8 cellular contexts compared by ENCODE assay signal in genomic region chr13:112587767-112588489, GRCh38. TPM values are rescaled to one million over a fixed set of nuclear protein-coding genes. Genes with fewer than 3 reads are reported as not detected.
A peak's percentile ranks its signal among the peaks of the same experiment; 100 is the strongest.
DNase-seq lines count a peak whose midpoint lies in the region; TF ChIP-seq lines count a peak whose summit lies in the region.

TSS of gene TUBGCP3 (minus strand) at chr13:112588153. CDS start at chr13:112587980, 173 bp downstream.

- H3K27me3 Mint-ChIP-seq in Caco-2 (ENCODE audit: insufficient read depth, unreplicated experiment): no peaks in the 10 kb centered on the region

- H3K4me3 Mint-ChIP-seq in Caco-2 (ENCODE audit: unreplicated experiment): peak within 1 kb of the TSS; percentile 92

- intact Hi-C loops in Caco-2 (cut with micrococcal nuclease; ENCODE audit: unreplicated experiment) (loop anchor here (1.0 kb wide), 1 partner anchor 18 kb away; no protein-coding TSS in a partner anchor), OCI-LY7 (cut with micrococcal nuclease; ENCODE audit: unreplicated experiment) (loop anchor here (2.0 kb wide), 1 partner anchor 19 kb away; no protein-coding TSS in a partner anchor)

- H3K9me2 ChIP-seq in OCI-LY7 (ENCODE audit: insufficient read depth, low read length): no peaks in the 10 kb centered on the region

- H3K4me3 ChIP-seq in Caco-2 (ENCODE audit: low read depth, low read length) (peak within 1 kb of the TSS; percentile 98), OCI-LY7 (ENCODE audit: low read depth, low read length, poor library complexity, severe bottlenecking) (peak within 1 kb of the TSS; percentile 97), mononuclear cell (ENCODE audit: low read length) (peak within 1 kb of the TSS; percentile 80)

- H4K20me1 ChIP-seq in OCI-LY7 (ENCODE audit: insufficient read depth, low read length): no peaks in the 10 kb centered on the region; the same call in 1 of the 2 replicates

- H3K27me3 ChIP-seq in Caco-2 (replicated peaks; ENCODE audit: control insufficient read depth, insufficient read depth, low read length): no peaks in the 10 kb centered on the region
- no peaks in the 10 kb centered on the region for H3K27me3 ChIP-seq in mononuclear cell (ENCODE audit: insufficient read depth, low read length)

- no peaks in the 10 kb centered on the region for H3K9me3 ChIP-seq in Caco-2
- H3K9me3 ChIP-seq in OCI-LY7 (ENCODE audit: low read length): no peaks in the 10 kb centered on the region
- no peaks in the 10 kb centered on the region for H3K9me3 ChIP-seq in mononuclear cell (ENCODE audit: low read depth, low read length)

- peak; percentile 89 to 91 for DNase-seq in Caco-2
- DNase-seq in GM20000 (ENCODE audit: low spot score): peak; percentile 96
- DNase-seq in HT1080 (ENCODE audit: low read depth): peak; percentile 78
- DNase-seq in OCI-LY7 (ENCODE audit: low spot score): peak; percentile 81
- peak; percentile 65 for DNase-seq in activated T-cell treated with anti-CD3 and anti-CD28 coated beads for 1 hour (ENCODE audit: low read depth)
- DNase-seq in epidermal melanocyte (ENCODE audit: insufficient read length, low spot score): peak; percentile 91
- peak; percentile 71 for DNase-seq in stimulated activated CD8-positive, alpha-beta memory T cell treated with anti-CD3 and anti-CD28 coated beads, Interleukin-2, amount 100 ng/mL, for 48 hours (ENCODE audit: low read depth in 2 of 2)

- H2AFZ ChIP-seq in OCI-LY7 (ENCODE audit: low read length): peak within 1 kb of the TSS; percentile 97

- BruUV-seq in Caco-2 (replicated peaks; lab: Mats Ljungman, UMichigan) (no TSS peak), OCI-LY7 (replicated peaks; lab: Mats Ljungman, UMichigan) (no TSS peak)

- H3K9me3 Mint-ChIP-seq in Caco-2 (ENCODE audit: unreplicated experiment): no peaks in the 10 kb centered on the region

- peak within 1 kb of the TSS; percentile 96 for H3K27ac Mint-ChIP-seq in Caco-2 (ENCODE audit: unreplicated experiment)

- H3K27ac ChIP-seq in OCI-LY7 (ENCODE audit: low read depth, low read length, poor library complexity, severe bottlenecking): peak within 1 kb of the TSS; percentile 77

- CTCF ChIA-PET in Caco-2 (lab: Charles Lee) (interaction anchor here (0.7 to 2.0 kb wide), 2 partner anchors 18 kb away, joined by 3 to 5 read pairs; no protein-coding TSS in a partner anchor), OCI-LY7 (lab: Charles Lee; ENCODE audit: unreplicated experiment) (no interaction called here)

- H3K36me3 Mint-ChIP-seq in Caco-2 (ENCODE audit: insufficient read depth, unreplicated experiment): peaks cover 32% of the 10 kb centered on the region

- H3K4me1 Mint-ChIP-seq in Caco-2 (ENCODE audit: low read depth, unreplicated experiment): peaks cover 21% of the 10 kb centered on the region

- H3K4me1 ChIP-seq in Caco-2 (peaks cover 15% of the 10 kb centered on the region), OCI-LY7 (ENCODE audit: insufficient read depth, low read length, poor library complexity, severe bottlenecking) (peaks cover 25% of the 10 kb centered on the region), mononuclear cell (ENCODE audit: insufficient read depth, low read length) (peaks cover 44% of the 10 kb centered on the region)

- TF ChIP-seq CTCF in Caco-2 (IDR thresholded peaks at IDR 0.05; ENCODE audit: insufficient read depth in 1 of 2, low read depth in 1 of 2, low read length in 1 of 2, severe bottlenecking in 1 of 2, unreplicated experiment in 1 of 2) (no peak), GM20000 (IDR thresholded peaks at IDR 0.05; ENCODE audit: extremely low read depth, missing control alignments) (no peak), OCI-LY7 (conservative IDR thresholded peaks at IDR 0.05; ENCODE audit: low read length) (no peak)

- H3K79me2 ChIP-seq in OCI-LY7 (ENCODE audit: insufficient read depth, low read depth, low read length): peaks cover 53% of the 10 kb centered on the region

- H3K4me2 ChIP-seq in OCI-LY7 (ENCODE audit: low read length): peak within 1 kb of the TSS; percentile 95

- H3K36me3 ChIP-seq in Caco-2 (ENCODE audit: control insufficient read depth, insufficient read depth, low read length) (no peaks in the 10 kb centered on the region), OCI-LY7 (ENCODE audit: insufficient read depth, low read length) (peaks cover 4% of the 10 kb centered on the region)

- POLR2A ChIA-PET in Caco-2 (lab: Charles Lee) (interaction anchor here (0.6 to 1.1 kb wide), 2 partner anchors 102 to 234 kb away, joined by 3 to 4 read pairs; partner anchors contain the start of gene ATP11A), OCI-LY7 (lab: Charles Lee) (interaction anchor here (1.3 kb wide), 2 partner anchors 18 to 22 kb away, joined by 3 to 6 read pairs; no protein-coding TSS in a partner anchor)

RNA-seq across cellular contexts. Expression of gene TUBGCP3, which starts in this region (rescaled TPM):
- 51.1 and 55.7 TPM in 2 replicates for total RNA-seq in Caco-2 (2022)
- total RNA-seq in HT1080 (2014; rRNA removed; shearing (Covaris generic)): 19.5 and 29.7 TPM in 2 replicates
- 29.6 and 33.3 TPM in 2 replicates for polyA plus RNA-seq in HT1080 (2015; cell fraction: cytosol; rRNA removed)
- 37.9 and 43.0 TPM in 2 replicates for polyA plus RNA-seq in HT1080 (2015; cell fraction: nucleus; rRNA removed)
- total RNA-seq in OCI-LY7 (2014; rRNA removed; shearing (Covaris generic)): 18.4 and 19.4 TPM in 2 replicates
- 36.2 and 39.0 TPM in 2 replicates for total RNA-seq in OCI-LY7 (2022)
- total RNA-seq in mononuclear cell: 33.0 TPM

Comparison
In these comparisons a context has a peak if more than half of its experiments do, and no peak if none do; other contexts are left out.
1. Peak in every context shown above with its lines: DNase-seq, H3K4me3 ChIP-seq and H3K27ac ChIP-seq.